ENCODE assay signal across 8 cellular contexts in the genomic region with DNA sequence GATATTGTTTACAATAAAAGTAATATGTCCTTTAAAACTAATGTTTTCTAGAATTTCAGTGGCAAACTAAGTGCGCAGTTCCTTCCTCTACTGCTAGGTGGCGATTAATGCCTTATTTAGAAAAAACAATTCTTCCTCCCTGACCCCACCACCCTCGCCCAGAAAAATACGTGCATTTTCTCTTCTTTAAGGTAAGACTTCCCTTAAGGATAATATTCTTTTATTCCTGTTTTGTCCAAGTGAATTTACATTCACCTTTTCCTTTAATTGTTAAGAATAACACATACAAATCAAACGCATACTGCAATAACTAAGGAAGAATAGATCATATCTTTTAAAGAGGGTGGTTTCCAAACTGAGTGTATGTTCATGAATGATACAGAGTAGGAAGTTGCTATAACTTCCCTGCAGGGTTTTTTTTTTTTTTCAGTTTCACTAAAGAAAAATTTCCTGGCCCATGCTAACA. TPM values are rescaled to one million over a fixed set of nuclear protein-coding genes. Genes with fewer than 3 reads are reported as not detected.
DNase-seq lines count a peak whose midpoint lies in the region; ATAC-seq and TF ChIP-seq lines count a peak whose summit lies in the region.

No MANE protein-coding gene starts in this region.

- H3K27ac Mint-ChIP-seq in memory B cell (peak overlapping the region; percentile 73), type B pancreatic cell (no peak overlapping the region)

- H3K9me3 Mint-ChIP-seq in memory B cell (no peaks in the 10 kb centered on the region), type B pancreatic cell (no peaks in the 10 kb centered on the region)

- ATAC-seq in GM21737 (IDR thresholded peaks at IDR 0.05; ENCODE audit: unreplicated experiment), result peak; percentile 68
- peak; percentile 90 for ATAC-seq in memory B cell (ENCODE audit: low read depth)

- H3K27me3 Mint-ChIP-seq in memory B cell (no peaks in the 10 kb centered on the region), type B pancreatic cell (no peaks in the 10 kb centered on the region)

- peaks cover 3% of the 10 kb centered on the region for H3K4me1 Mint-ChIP-seq in memory B cell
- H3K4me1 Mint-ChIP-seq in type B pancreatic cell (ENCODE audit: unreplicated experiment), result peaks cover 4% of the 10 kb centered on the region

- H3K4me3 Mint-ChIP-seq in memory B cell (peak overlapping the region; percentile 43), type B pancreatic cell (peak overlapping the region; percentile 60)

- peak; percentile 8 for DNase-seq in activated CD8-positive, alpha-beta memory T cell treated with anti-CD3 and anti-CD28 coated beads, Interleukin-2, amount 50 U/mL, for 24 hours (ENCODE audit: extremely low read depth)
- DNase-seq in activated CD8-positive, alpha-beta memory T cell treated with anti-CD3 and anti-CD28 coated beads, Interleukin-2, amount 50 U/mL, for 48 hours, result no peak
- DNase-seq in Kasumi-1 (lab: John Stamatoyannopoulos, UW) (peak; percentile 79 to 84), T-helper 2 cell (peak in 3 of 5 experiments; percentile 6 to 65 (median 45)), memory B cell (ENCODE audit: low spot score in 2 of 2) (peak; percentile 26 to 38), type B pancreatic cell (ENCODE audit: extremely low spot score, unreplicated experiment) (no peak)
- peak; percentile 59 for DNase-seq in central memory CD4-positive, alpha-beta T cell

- peak; percentile 85 for TF ChIP-seq CTCF in type B pancreatic cell (conservative IDR thresholded peaks at IDR 0.05)

- H3K36me3 Mint-ChIP-seq in memory B cell (no peaks in the 10 kb centered on the region), type B pancreatic cell (no peaks in the 10 kb centered on the region)

RNA-seq across cellular contexts. Expression of a gene that starts 17.0 kb away (rescaled TPM):
- 126 and 150 TPM in 2 replicates for total RNA-seq in type B pancreatic cell (ENCODE audit: low replicate concordance)

RNA-seq across cellular contexts. Expression of a gene that starts 37.6 kb away (rescaled TPM):
- 108 and 130 TPM in 2 replicates for total RNA-seq in type B pancreatic cell (ENCODE audit: low replicate concordance)

Comparison
In these comparisons a context has a peak if more than half of its experiments do, and no peak if none do; other contexts are left out.
1. DNase-seq: peak in activated CD8-positive, alpha-beta memory T cell treated with anti-CD3 and anti-CD28 coated beads, Interleukin-2, amount 50 U/mL, for 24 hours (single experiment), Kasumi-1 (2 of 2), T-helper 2 cell (3 of 5), central memory CD4-positive, alpha-beta T cell (single experiment) and memory B cell (2 of 2); none in activated CD8-positive, alpha-beta memory T cell treated with anti-CD3 and anti-CD28 coated beads, Interleukin-2, amount 50 U/mL, for 48 hours (single experiment) and type B pancreatic cell (single experiment).